Comparison of ENCODE assay signal across 8 cellular contexts in the genomic region with DNA sequence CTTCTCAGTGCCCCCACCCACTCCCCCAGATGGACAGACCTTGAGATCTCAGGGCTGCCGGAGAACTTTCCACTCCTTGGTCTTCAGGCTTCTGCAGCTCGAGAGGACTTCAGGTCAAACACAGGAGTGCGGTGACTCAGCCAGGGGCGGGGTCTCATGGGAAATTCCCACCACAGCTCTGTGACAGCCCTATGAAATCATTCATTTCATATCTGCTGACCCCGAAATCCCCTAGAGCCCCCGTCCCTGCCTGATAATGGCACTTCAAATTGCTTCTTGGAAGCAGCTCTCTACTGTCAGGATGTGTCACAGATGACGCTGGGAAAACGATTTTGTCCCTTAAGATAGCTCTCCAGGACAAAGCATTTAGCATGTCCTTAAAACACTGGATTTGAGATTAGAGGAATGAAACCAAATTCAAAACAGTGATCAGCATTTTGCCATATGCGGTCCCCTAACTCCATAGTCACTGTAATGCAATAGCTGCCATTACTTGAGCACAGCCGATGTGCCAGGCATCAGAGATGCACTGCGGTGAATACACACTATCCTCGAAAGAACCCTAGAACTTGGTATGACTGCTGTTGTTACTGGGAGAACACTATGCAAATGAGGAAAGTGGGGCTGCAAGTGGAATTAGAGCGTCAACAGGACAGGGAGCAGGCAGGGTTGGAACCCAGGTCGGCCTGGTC. TPM values are rescaled to one million over a fixed set of nuclear protein-coding genes. Genes with fewer than 3 reads are reported as not detected.
A peak's percentile ranks its signal among the peaks of the same experiment; 100 is the strongest.
DNase-seq lines count a peak whose midpoint lies in the region; ATAC-seq and TF ChIP-seq lines count a peak whose summit lies in the region.

Gene TNFRSF9 (minus strand): TSS at position 95 of the 692 bp plus-strand sequence. CDS start 845 bp downstream, outside the sequence.

- H3K27me3 ChIP-seq in CD4-positive, alpha-beta T cell (ENCODE audit: control insufficient read depth, insufficient read depth, low read length): peaks cover 23% of the 10 kb centered on the region
- peaks cover 5% of the 10 kb centered on the region for H3K27me3 ChIP-seq in Panc1 (ENCODE audit: control insufficient read depth, insufficient read depth, low read length)
- peaks cover 9% of the 10 kb centered on the region for H3K27me3 ChIP-seq in upper lobe of right lung

- CTCF ChIA-PET in CD4-positive, alpha-beta T cell (lab: Charles Lee): interaction anchor here (1.0 kb wide), 1 partner anchor 17 kb away, joined by 3 read pairs; no protein-coding TSS in a partner anchor
- CTCF ChIA-PET in Panc1 (lab: Charles Lee): no interaction called here

- H3K4me3 Mint-ChIP-seq in CD4-positive, alpha-beta T cell: peak within 1 kb of the TSS; percentile 77
- peak within 1 kb of the TSS; percentile 74 to 94 (median 87) for H3K4me3 Mint-ChIP-seq in naive B cell

- BruUV-seq in Panc1 (replicated peaks; lab: Mats Ljungman, UMichigan): no TSS peak

- peak in 7 of 10 experiments; percentile 15 to 48 (median 25) for DNase-seq in CD4-positive, alpha-beta T cell
- DNase-seq in Panc1 (ENCODE audit: low read depth, low spot score) (no peak), naive B cell (no peak), upper lobe of right lung (peak; percentile 68), cerebellar nuclear complex (lab: John Stamatoyannopoulos, UW) (no peak), NCI-H748 (lab: John Stamatoyannopoulos, UW; ENCODE audit: unreplicated experiment) (no peak)
- DNase-seq in activated effector memory CD4-positive, alpha-beta T cell treated with Interleukin-2 at 50 U/mL for 16 hours: peak; percentile 31

- in situ Hi-C loops in Panc1 (cut with HindIII; ENCODE audit: low pct_unique_long_range_greater_than_20kb, low sequenced_read_pairs): no loop called here

- intact Hi-C loops in CD4-positive, alpha-beta T cell (cut with DNase I, micrococcal nuclease): no loop called here
- intact Hi-C loops in Panc1 (cut with micrococcal nuclease; ENCODE audit: unreplicated experiment): no loop called here
- intact Hi-C loops in upper lobe of right lung (cut with DNase I): no loop called here

- no peak within 1 kb of the TSS for H3K27ac ChIP-seq in CD4-positive, alpha-beta T cell (ENCODE audit: low read depth, low read length)
- H3K27ac ChIP-seq in Panc1 (ENCODE audit: low read length) (no peak within 1 kb of the TSS), upper lobe of right lung (no peak within 1 kb of the TSS)

- peak within 1 kb of the TSS; percentile 35 for H3K27ac Mint-ChIP-seq in CD4-positive, alpha-beta T cell
- peak within 1 kb of the TSS in 4 of 6 donors; percentile 53 to 90 (median 64) for H3K27ac Mint-ChIP-seq in naive B cell

- 0 out of 2 replicates have a peak, but pooled peaks cover 3% of the 10 kb centered on the region for H3K4me1 ChIP-seq in Panc1 (ENCODE audit: control insufficient read depth, insufficient read depth, low read length)
- peaks cover 7% of the 10 kb centered on the region for H3K4me1 ChIP-seq in upper lobe of right lung

- no peaks in the 10 kb centered on the region for H3K36me3 Mint-ChIP-seq in CD4-positive, alpha-beta T cell (ENCODE audit: low read depth)
- H3K36me3 Mint-ChIP-seq in naive B cell: peaks cover 0 to 9% of the 10 kb centered on the region in 2 donors

- H3K4me3 ChIP-seq in Panc1 (ENCODE audit: low read depth in 2 of 2, low read length in 2 of 2) (no peak within 1 kb of the TSS), upper lobe of right lung (no peak within 1 kb of the TSS)

- H3K9me3 ChIP-seq in CD4-positive, alpha-beta T cell (ENCODE audit: control insufficient read depth, low read length): no peaks in the 10 kb centered on the region
- H3K9me3 ChIP-seq in Panc1 (ENCODE audit: control insufficient read depth, insufficient read depth, low read depth, low read length) (no peaks in the 10 kb centered on the region), upper lobe of right lung (no peaks in the 10 kb centered on the region)

- H3K4me1 Mint-ChIP-seq in CD4-positive, alpha-beta T cell (ENCODE audit: low read depth): peaks cover 31% of the 10 kb centered on the region
- peaks cover 24 to 28% (median 25%) of the 10 kb centered on the region in 3 donors for H3K4me1 Mint-ChIP-seq in naive B cell

- no peaks in the 10 kb centered on the region for H3K9me3 Mint-ChIP-seq in CD4-positive, alpha-beta T cell
- no peaks in the 10 kb centered on the region for H3K9me3 Mint-ChIP-seq in naive B cell

- no peak for TF ChIP-seq CTCF in CD4-positive, alpha-beta T cell (IDR thresholded peaks at IDR 0.05)
- TF ChIP-seq CTCF in Panc1 (IDR thresholded peaks at IDR 0.05) (no peak), upper lobe of right lung (IDR thresholded peaks at IDR 0.05) (no peak)

- POLR2A ChIA-PET in CD4-positive, alpha-beta T cell (lab: Charles Lee): interaction anchor here (0.7 kb wide), 1 partner anchor 8 kb away, joined by 3 read pairs; no protein-coding TSS in a partner anchor
- POLR2A ChIA-PET in Panc1 (lab: Charles Lee): interaction anchor here (1.1 kb wide), 1 partner anchor 18 kb away, joined by 8 read pairs; no protein-coding TSS in a partner anchor

- ATAC-seq in CD4-positive, alpha-beta T cell (ENCODE audit: poor library complexity): peak; percentile 64
- ATAC-seq in Panc1 (peak; percentile 47; the same call in 1 of the 2 replicates), naive B cell (ENCODE audit: low read depth in 2 of 2) (peak; percentile 66 to 67), upper lobe of right lung (peak; percentile 40), HG03432 (IDR thresholded peaks at IDR 0.05; ENCODE audit: unreplicated experiment) (no peak)

- H3K36me3 ChIP-seq in Panc1 (ENCODE audit: control insufficient read depth, insufficient read depth, low read length) (no peaks in the 10 kb centered on the region), upper lobe of right lung (no peaks in the 10 kb centered on the region)

- H3K27me3 Mint-ChIP-seq in CD4-positive, alpha-beta T cell: peaks cover 60% of the 10 kb centered on the region
- peaks cover 51 to 72% (median 65%) of the 10 kb centered on the region in 3 donors for H3K27me3 Mint-ChIP-seq in naive B cell

RNA-seq across cellular contexts. Expression of gene TNFRSF9, which starts in this region (rescaled TPM):
- under 1 TPM; 0.52 to 0.84 TPM for total RNA-seq in CD4-positive, alpha-beta T cell
- total RNA-seq in Panc1 (2021; ENCODE audit: unreplicated experiment) (0.23 TPM), upper lobe of right lung (0.49 TPM)
- 0.35 TPM for polyA plus RNA-seq in Panc1 (2012; ENCODE audit: insufficient read length)
- polyA plus RNA-seq in naive B cell (ENCODE audit: low read depth in 6 of 6): under 1 TPM in 2 of 6 donors, not detected in 4; 0.38 to 0.52 TPM

Comparison
In these comparisons a context has a peak if more than half of its experiments do, and no peak if none do; other contexts are left out.
1. Peak in DNase-seq and ATAC-seq in CD4-positive, alpha-beta T cell; RNA of the gene not detected or under 1 TPM.
2. Peak in ATAC-seq in Panc1; RNA of the gene not detected or under 1 TPM.
3. Peak in ATAC-seq in naive B cell; RNA of the gene not detected or under 1 TPM.
4. Peak in DNase-seq and ATAC-seq in upper lobe of right lung; RNA of the gene not detected or under 1 TPM.